Comparison of ENCODE assay signal across 19 cellular contexts in genomic region chr9:108479989-108480652, GRCh38.
"Had no signal": no experiment of that assay in that cellular context is flagged by ENCODE, and none has a peak within 500 bp of the region (broad histone marks: within the 10 kb centered on the region; RNA-seq: fewer than 3 reads in every experiment).

No MANE protein-coding gene starts in this region.

- H3K4me3 ChIP-seq: lung, thyroid gland had no signal

- H3K9me3 ChIP-seq: thyroid gland had no signal

- FAIRE-seq: islet of Langerhans, urothelium cell line had no signal

- DNase-seq: activated CD4-positive, alpha-beta T cell treated with anti-CD3 and anti-CD28 coated beads, Interleukin-2, amount 50 U/mL, for 1 hour; activated CD8-positive, alpha-beta memory T cell treated with anti-CD3 and anti-CD28 coated beads for 24 hours; activated naive CD4-positive, alpha-beta T cell treated with Interleukin-2 at 50 U/mL for 16 hours; anterior cingulate cortex; brain microvascular endothelial cell; cortex of kidney; effector memory CD4-positive, alpha-beta T cell; foreskin melanocyte; head of caudate nucleus; left colon; stimulated activated CD4-positive, alpha-beta T cell treated with anti-CD3 and anti-CD28 coated beads, Interleukin-12 subunit alpha, Interleukin-12 subunit beta, amount 100 ng/mL, for 4 hours; stimulated activated CD4-positive, alpha-beta T cell treated with anti-CD3 and anti-CD28 coated beads, Interleukin-2, amount 100 ng/mL, for 24 hours; T-helper 9 cell; thyroid gland had no signal

- H3K36me3 ChIP-seq: brain microvascular endothelial cell, thyroid gland had no signal

- H3K27me3 ChIP-seq: brain microvascular endothelial cell, thyroid gland had no signal

- ATAC-seq: activated CD4-positive, CD25-positive, alpha-beta regulatory T cell treated with anti-CD3 and anti-CD28 coated beads, Interleukin-2, amount 50 U/mL, for 24 hours; left colon; stimulated activated effector memory CD8-positive, alpha-beta T cell treated with anti-CD3 and anti-CD28 coated beads, Interleukin-12 subunit alpha, Interleukin-12 subunit beta, amount 100 ng/mL, for 72 hours had no signal

- H3K4me1 ChIP-seq: thyroid gland had no signal

- H3K27ac ChIP-seq: brain microvascular endothelial cell, thyroid gland had no signal
